In genomic region chr14:73458219-73458976, GRCh38 we compare ENCODE assay signal across 8 cellular contexts. TPM values are rescaled to one million over a fixed set of nuclear protein-coding genes. Genes with fewer than 3 reads are reported as not detected.
DNase-seq lines count a peak whose midpoint lies in the region; ATAC-seq and TF ChIP-seq lines count a peak whose summit lies in the region.

Gene NUMB (minus strand): TSS chr14:73458546. CDS start chr14:73355751, 102,795 bp downstream.

- ATAC-seq in gastroesophageal sphincter: peak; percentile 99

- peak within 1 kb of the TSS; percentile 75 for H3K4me3 ChIP-seq in NB4 (ENCODE audit: low read depth, low read length)
- peak within 1 kb of the TSS; percentile 89 for H3K4me3 ChIP-seq in SK-N-MC
- H3K4me3 ChIP-seq in gastroesophageal sphincter: peak within 1 kb of the TSS; percentile 64 to 91
- H3K4me3 ChIP-seq in neutrophil (ENCODE audit: low read depth in 1 of 2, low read length in 1 of 2): peak within 1 kb of the TSS; percentile 94

- peak within 1 kb of the TSS; percentile 97 for H3K27ac Mint-ChIP-seq in HFFc6
- H3K27ac Mint-ChIP-seq in activated naive CD4-positive, alpha-beta T cell treated with anti-CD3 and anti-CD28 coated beads, Interleukin-2, amount 10 ng/mL, durations not matched to agents 7 days and 5 days: peak within 1 kb of the TSS; percentile 87

- H3K9ac ChIP-seq in SK-N-MC (ENCODE audit: insufficient read length): peak within 1 kb of the TSS; percentile 86

- H3K27me3 ChIP-seq in gastroesophageal sphincter: no peaks in the 10 kb centered on the region
- no peaks in the 10 kb centered on the region for H3K27me3 ChIP-seq in neutrophil

- TF ChIP-seq EP300 in gastroesophageal sphincter (IDR thresholded peaks at IDR 0.05): no peak

- peak within 1 kb of the TSS; percentile 93 for H3K4me3 Mint-ChIP-seq in HFFc6
- peak within 1 kb of the TSS; percentile 97 for H3K4me3 Mint-ChIP-seq in activated naive CD4-positive, alpha-beta T cell treated with anti-CD3 and anti-CD28 coated beads, Interleukin-2, amount 10 ng/mL, durations not matched to agents 7 days and 5 days

- 0% methylated on average over 9 to 22 of the region's 54 CpGs for WGBS in gastroesophageal sphincter (ENCODE audit: low coverage in 1 of 2), 2 donors

- DNase-seq in GM04504 (ENCODE audit: low read depth): peak; percentile 100
- DNase-seq in HFFc6: peak; percentile 100
- peak; percentile 100 for DNase-seq in NB4 (ENCODE audit: low read depth)
- DNase-seq in SK-N-MC (ENCODE audit: low read depth, low spot score): peak; percentile 100
- peak; percentile 98 for DNase-seq in activated naive CD4-positive, alpha-beta T cell treated with anti-CD3 and anti-CD28 coated beads, Interleukin-2, amount 10 ng/mL, durations not matched to agents 7 days and 5 days
- peak; percentile 51 to 99 (median 96) for DNase-seq in substantia nigra (lab: John Stamatoyannopoulos, UW)

- H3K9me3 ChIP-seq in SK-N-MC (ENCODE audit: low read depth, low read length): no peaks in the 10 kb centered on the region
- H3K9me3 ChIP-seq in gastroesophageal sphincter: no peaks in the 10 kb centered on the region
- no peaks in the 10 kb centered on the region for H3K9me3 ChIP-seq in neutrophil

- no peaks in the 10 kb centered on the region for H3K9me3 Mint-ChIP-seq in HFFc6
- H3K9me3 Mint-ChIP-seq in activated naive CD4-positive, alpha-beta T cell treated with anti-CD3 and anti-CD28 coated beads, Interleukin-2, amount 10 ng/mL, durations not matched to agents 7 days and 5 days: no peaks in the 10 kb centered on the region

- H3K4me1 ChIP-seq in gastroesophageal sphincter (peaks cover 16 to 75% (median 37%) of the 10 kb centered on the region in 3 donors), neutrophil (ENCODE audit: control insufficient read depth in 1 of 2, insufficient read depth in 1 of 2, low read depth in 1 of 2, low read length in 1 of 2) (peaks cover 76 to 83% of the 10 kb centered on the region in 2 experiments)

- no peak; the same call in 1 of the 2 replicates for TF ChIP-seq CTCF in HFFc6 (IDR thresholded peaks at IDR 0.05)
- TF ChIP-seq CTCF in NB4 (IDR thresholded peaks at IDR 0.05; ENCODE audit: low read depth, low read length): no peak
- TF ChIP-seq CTCF in gastroesophageal sphincter (IDR thresholded peaks at IDR 0.05): peak in 3 of 4 experiments; percentile 32 to 54 (median 38)
- TF ChIP-seq CTCF in neutrophil (IDR thresholded peaks at IDR 0.05): peak; percentile 77

- no peaks in the 10 kb centered on the region for H3K36me3 ChIP-seq in SK-N-MC (ENCODE audit: insufficient read depth, low read length)
- no peaks in the 10 kb centered on the region for H3K36me3 ChIP-seq in gastroesophageal sphincter
- peaks cover 36% of the 10 kb centered on the region for H3K36me3 ChIP-seq in neutrophil

- H3K27me3 Mint-ChIP-seq in HFFc6 (ENCODE audit: insufficient read depth): no peaks in the 10 kb centered on the region
- H3K27me3 Mint-ChIP-seq in activated naive CD4-positive, alpha-beta T cell treated with anti-CD3 and anti-CD28 coated beads, Interleukin-2, amount 10 ng/mL, durations not matched to agents 7 days and 5 days: peaks cover 17% of the 10 kb centered on the region

- peak within 1 kb of the TSS; percentile 74 for H3K27ac ChIP-seq in SK-N-MC
- H3K27ac ChIP-seq in gastroesophageal sphincter: peak within 1 kb of the TSS; percentile 59 to 96 (median 94)
- H3K27ac ChIP-seq in neutrophil: peak within 1 kb of the TSS; percentile 90
- peak within 1 kb of the TSS; percentile 82 for H3K27ac ChIP-seq in substantia nigra (ENCODE audit: low read depth, low read length, poor library complexity, severe bottlenecking)

- CTCF ChIA-PET in activated naive CD4-positive, alpha-beta T cell treated with anti-CD3 and anti-CD28 coated beads, Interleukin-2, amount 10 ng/mL, durations not matched to agents 7 days and 5 days (lab: Charles Lee): interaction anchor here (0.9 to 1.8 kb wide), 2 partner anchors 14 to 285 kb away, joined by 3 to 9 read pairs; no protein-coding TSS in a partner anchor

- TF ChIP-seq POLR2A in NB4 (IDR thresholded peaks at IDR 0.05; ENCODE audit: extremely low read depth, insufficient read length) (peak; percentile 83), gastroesophageal sphincter (IDR thresholded peaks at IDR 0.05) (peak; percentile 65 to 66)

- peaks cover 77% of the 10 kb centered on the region for H3K4me1 Mint-ChIP-seq in HFFc6 (ENCODE audit: low read depth)
- peaks cover 46% of the 10 kb centered on the region for H3K4me1 Mint-ChIP-seq in activated naive CD4-positive, alpha-beta T cell treated with anti-CD3 and anti-CD28 coated beads, Interleukin-2, amount 10 ng/mL, durations not matched to agents 7 days and 5 days

- peaks cover 5% of the 10 kb centered on the region; the same call in 1 of the 2 replicates for H3K36me3 Mint-ChIP-seq in HFFc6 (ENCODE audit: low read depth)
- H3K36me3 Mint-ChIP-seq in activated naive CD4-positive, alpha-beta T cell treated with anti-CD3 and anti-CD28 coated beads, Interleukin-2, amount 10 ng/mL, durations not matched to agents 7 days and 5 days: peaks cover 4% of the 10 kb centered on the region

RNA-seq across cellular contexts. Expression of gene NUMB, which starts in this region (rescaled TPM):
- 10 to 100 TPM; 60.1 to 80.8 (median 71.4) TPM for total RNA-seq in HFFc6 (2021; fragmentation: NEBNext Ultra II Directional; extraction: Animal tissue kit (Norgen Biotek cat#: 25700))
- total RNA-seq in gastroesophageal sphincter: 10 to 100 TPM; 42.4 to 63.5 (median 51.0) TPM

Comparison
In these comparisons a context has a peak if more than half of its experiments do, and no peak if none do; other contexts are left out.
1. Peak in every context shown above with its lines: DNase-seq, ATAC-seq, H3K4me3 ChIP-seq and H3K27ac ChIP-seq.
2. CTCF ChIP-seq: peak in gastroesophageal sphincter (3 of 4) and neutrophil (single experiment); none in HFFc6 (single experiment) and NB4 (single experiment).